ENCODE assay signal across 27 cellular contexts in genomic region chr1:47754221-47754620, GRCh38.
"Had no signal": no experiment of that assay in that cellular context is flagged by ENCODE, and none has a peak within 500 bp of the region (broad histone marks: within the 10 kb centered on the region; RNA-seq: fewer than 3 reads in every experiment).

No MANE protein-coding gene starts in this region.

- H3K27ac Mint-ChIP-seq: immature natural killer cell, mesothelial cell of epicardium, naive B cell had no signal

- H3K4me2 ChIP-seq: hepatocyte had no signal

- H3K36me3 ChIP-seq: esophagus squamous epithelium, gastroesophageal sphincter, heart left ventricle, left lung, lower lobe of right lung had no signal

- ATAC-seq: esophagus mucosa, foreskin keratinocyte, gastroesophageal sphincter, heart left ventricle, left cardiac atrium, left lung, left ventricle myocardium superior, lower lobe of right lung, mucosa of descending colon had no signal

- H3K4me3 ChIP-seq: coronary artery, dorsolateral prefrontal cortex, esophagus squamous epithelium, gastroesophageal sphincter, heart left ventricle, hepatocyte, left lung, lower lobe of right lung, mucosa of descending colon had no signal

- FAIRE-seq: colon, endometrium, frontal cortex, keratinocyte had no signal

- H3K9me3 Mint-ChIP-seq: mesothelial cell of epicardium, naive B cell had no signal

- H3K4me1 ChIP-seq: foreskin keratinocyte had no signal

- H3K79me2 ChIP-seq: hepatocyte had no signal

- H3K4me1 Mint-ChIP-seq: immature natural killer cell, naive B cell had no signal

- H3K36me3 Mint-ChIP-seq: immature natural killer cell, mesothelial cell of epicardium, naive B cell had no signal

- H3K27me3 ChIP-seq: esophagus squamous epithelium, gastroesophageal sphincter, hepatocyte, left lung had no signal

- DNase-seq: dermis blood vessel endothelial cell; effector CD4-positive, alpha-beta T cell; effector memory CD4-positive, alpha-beta T cell; erythroblast; esophagus squamous epithelium; foreskin keratinocyte; heart left ventricle; hypothalamus; immature natural killer cell; left cardiac atrium; left lung; left ventricle myocardium superior; lower lobe of right lung; mesenchymal stem cell; mucosa of descending colon; naive B cell had no signal

- H3K9me3 ChIP-seq: esophagus squamous epithelium, gastroesophageal sphincter, heart left ventricle, left lung, lower lobe of right lung, mucosa of descending colon had no signal

- H3K4me3 Mint-ChIP-seq: immature natural killer cell, mesothelial cell of epicardium, naive B cell had no signal

- H3K27ac ChIP-seq: coronary artery, dorsolateral prefrontal cortex, epithelial cell of prostate, esophagus squamous epithelium, foreskin keratinocyte, gastroesophageal sphincter, heart left ventricle, hepatocyte, left lung, lower lobe of right lung had no signal

- H2AFZ ChIP-seq: hepatocyte had no signal
